In genomic region chr18:39414009-39414700, GRCh38 we compare ENCODE assay signal across 12 cellular contexts.
DNase-seq lines count a peak whose midpoint lies in the region; ATAC-seq and TF ChIP-seq lines count a peak whose summit lies in the region.
"Had no signal": no experiment of that assay in that cellular context is flagged by ENCODE, and none has a peak within 500 bp of the region (broad histone marks: within the 10 kb centered on the region; RNA-seq: fewer than 3 reads in every experiment).

No MANE protein-coding gene starts in this region.

- H3K4me1 Mint-ChIP-seq in activated CD4-positive, alpha-beta T cell treated with anti-CD3 and anti-CD28 coated beads, Interleukin-2, amount 10 ng/mL, durations not matched to agents 24 days and 14 days = peaks cover 4% of the 10 kb centered on the region
- peaks cover 0 to 2% of the 10 kb centered on the region in 2 donors for H3K4me1 Mint-ChIP-seq in stimulated activated naive B cell treated with anti-CD40 and anti-IgM and Interleukin-4, amounts not matched to agents 10 μg/mL and 1 μg/mL and 100 μg/mL, for 72 hours
- H3K4me1 Mint-ChIP-seq in endothelial cell (ENCODE audit: unreplicated experiment) = no peaks in the 10 kb centered on the region

- no peak for DNase-seq in activated CD4-positive, alpha-beta T cell treated with anti-CD3 and anti-CD28 coated beads, Interleukin-2, amount 10 ng/mL, durations not matched to agents 24 days and 14 days
- no peak for DNase-seq in activated CD4-positive, alpha-beta T cell treated with anti-CD3 and anti-CD28 coated beads, Interleukin-2, amount 50 U/mL, for 1 hour
- DNase-seq in OCI-M1 (lab: John Stamatoyannopoulos, UW) = peak; percentile 22
- peak; percentile 84 for DNase-seq in fibroblast of mammary gland (ENCODE audit: low read depth)
- no peak for DNase-seq in stimulated activated naive B cell treated with anti-CD40 and anti-IgM and Interleukin-4, amounts not matched to agents 10 μg/mL and 1 μg/mL and 100 μg/mL, for 72 hours
- DNase-seq in endothelial cell (ENCODE audit: low spot score) = no peak
- no peak for DNase-seq in OCI-M2 (lab: John Stamatoyannopoulos, UW; ENCODE audit: unreplicated experiment)
- no peak for DNase-seq in NCI-H524 treated with DMSO at 0.1 percent for 48 hours (lab: John Stamatoyannopoulos, UW)
- DNase-seq: activated CD4-positive, alpha-beta T cell treated with anti-CD3 and anti-CD28 coated beads for 4 hours; body of pancreas; NCI-H1436 treated with DMSO at 0.1 percent for 48 hours had no signal

- H3K4me3 Mint-ChIP-seq in activated CD4-positive, alpha-beta T cell treated with anti-CD3 and anti-CD28 coated beads, Interleukin-2, amount 10 ng/mL, durations not matched to agents 24 days and 14 days = no peak overlapping the region
- no peak overlapping the region for H3K4me3 Mint-ChIP-seq in stimulated activated naive B cell treated with anti-CD40 and anti-IgM and Interleukin-4, amounts not matched to agents 10 μg/mL and 1 μg/mL and 100 μg/mL, for 72 hours
- no peak overlapping the region for H3K4me3 Mint-ChIP-seq in endothelial cell (ENCODE audit: unreplicated experiment)

- TF ChIP-seq CTCF in fibroblast of mammary gland (conservative IDR thresholded peaks at IDR 0.05; ENCODE audit: control insufficient read depth, insufficient read depth, low read depth, low read length) (no peak), endothelial cell (IDR thresholded peaks at IDR 0.05; ENCODE audit: unreplicated experiment) (no peak)

- intact Hi-C loops in activated CD4-positive, alpha-beta T cell treated with anti-CD3 and anti-CD28 coated beads, Interleukin-2, amount 10 ng/mL, durations not matched to agents 24 days and 14 days (cut with micrococcal nuclease) = no loop called here

- no peak overlapping the region for H3K4me3 ChIP-seq in fibroblast of mammary gland (ENCODE audit: control insufficient read depth, low read depth, low read length)
- H3K4me3 ChIP-seq: body of pancreas, right atrium auricular region had no signal

- no peaks in the 10 kb centered on the region for H3K36me3 Mint-ChIP-seq in activated CD4-positive, alpha-beta T cell treated with anti-CD3 and anti-CD28 coated beads, Interleukin-2, amount 10 ng/mL, durations not matched to agents 24 days and 14 days (ENCODE audit: low read depth)
- H3K36me3 Mint-ChIP-seq in stimulated activated naive B cell treated with anti-CD40 and anti-IgM and Interleukin-4, amounts not matched to agents 10 μg/mL and 1 μg/mL and 100 μg/mL, for 72 hours = no peaks in the 10 kb centered on the region
- H3K36me3 Mint-ChIP-seq in endothelial cell (ENCODE audit: low read depth, unreplicated experiment) = no peaks in the 10 kb centered on the region

- peak; percentile 67 to 73 for ATAC-seq in stimulated activated naive B cell treated with anti-CD40 and anti-IgM and Interleukin-4, amounts not matched to agents 10 μg/mL and 1 μg/mL and 100 μg/mL, for 72 hours (replicated peaks)
- ATAC-seq: body of pancreas had no signal

- H3K27ac Mint-ChIP-seq in activated CD4-positive, alpha-beta T cell treated with anti-CD3 and anti-CD28 coated beads, Interleukin-2, amount 10 ng/mL, durations not matched to agents 24 days and 14 days = peak overlapping the region; percentile 12
- no peak overlapping the region for H3K27ac Mint-ChIP-seq in stimulated activated naive B cell treated with anti-CD40 and anti-IgM and Interleukin-4, amounts not matched to agents 10 μg/mL and 1 μg/mL and 100 μg/mL, for 72 hours
- no peak overlapping the region for H3K27ac Mint-ChIP-seq in endothelial cell (ENCODE audit: unreplicated experiment)

- H3K9me3 Mint-ChIP-seq in activated CD4-positive, alpha-beta T cell treated with anti-CD3 and anti-CD28 coated beads, Interleukin-2, amount 10 ng/mL, durations not matched to agents 24 days and 14 days = no peaks in the 10 kb centered on the region
- H3K9me3 Mint-ChIP-seq in stimulated activated naive B cell treated with anti-CD40 and anti-IgM and Interleukin-4, amounts not matched to agents 10 μg/mL and 1 μg/mL and 100 μg/mL, for 72 hours = no peaks in the 10 kb centered on the region
- H3K9me3 Mint-ChIP-seq in endothelial cell (ENCODE audit: unreplicated experiment) = no peaks in the 10 kb centered on the region

- no peaks in the 10 kb centered on the region for H3K27me3 Mint-ChIP-seq in activated CD4-positive, alpha-beta T cell treated with anti-CD3 and anti-CD28 coated beads, Interleukin-2, amount 10 ng/mL, durations not matched to agents 24 days and 14 days
- no peaks in the 10 kb centered on the region for H3K27me3 Mint-ChIP-seq in stimulated activated naive B cell treated with anti-CD40 and anti-IgM and Interleukin-4, amounts not matched to agents 10 μg/mL and 1 μg/mL and 100 μg/mL, for 72 hours
- H3K27me3 Mint-ChIP-seq in endothelial cell (ENCODE audit: unreplicated experiment) = no peaks in the 10 kb centered on the region

Comparison
In these comparisons a context has a peak if more than half of its experiments do, and no peak if none do; other contexts are left out.
1. DNase-seq: peak in OCI-M1 (single experiment) and fibroblast of mammary gland (single experiment); none in activated CD4-positive, alpha-beta T cell treated with anti-CD3 and anti-CD28 coated beads, Interleukin-2, amount 10 ng/mL, durations not matched to agents 24 days and 14 days (single experiment), activated CD4-positive, alpha-beta T cell treated with anti-CD3 and anti-CD28 coated beads, Interleukin-2, amount 50 U/mL, for 1 hour (single experiment), stimulated activated naive B cell treated with anti-CD40 and anti-IgM and Interleukin-4, amounts not matched to agents 10 μg/mL and 1 μg/mL and 100 μg/mL, for 72 hours (single experiment), endothelial cell (single experiment), OCI-M2 (single experiment) and NCI-H524 treated with DMSO at 0.1 percent for 48 hours (single experiment).